Comparison of ENCODE assay signal across 1 cellular context in genomic region chr7:92695308-92696261, GRCh38.
TF ChIP-seq lines count a peak whose summit lies in the region.

No MANE protein-coding gene starts in this region.

TF ChIP-seq in HepG2, 621 proteins besides CTCF, POLR2A, EP300 and RAD21 (continued from another document and continues in another):
- TF ChIP-seq REST (IDR thresholded peaks at IDR 0.05; ENCODE audit: borderline replicate concordance in 1 of 2, low read depth in 1 of 2, low read length in 2 of 2) (peak in 1 of 2 experiments; percentile 75; a peak in 1 of 4 replicates), PRDM15 (CRISPR knock-in tag; IDR thresholded peaks at IDR 0.05) (no peak), TCF7L2 (IDR thresholded peaks at IDR 0.05; ENCODE audit: low read depth, low read length) (peak; percentile 97), ZNF883 (CRISPR knock-in tag; IDR thresholded peaks at IDR 0.05; ENCODE audit: not compliant biosample characterization) (peak; percentile 36), GABPA (IDR thresholded peaks at IDR 0.05; ENCODE audit: low read depth, low read length) (no peak), GABPA (CRISPR knock-in tag; IDR thresholded peaks at IDR 0.05; ENCODE audit: low read depth) (peak; percentile 20; the same call in 1 of the 2 replicates), MED13 (CRISPR knock-in tag; IDR thresholded peaks at IDR 0.05) (peak; percentile 96), ZBTB26 (CRISPR knock-in tag; IDR thresholded peaks at IDR 0.05; ENCODE audit: borderline replicate concordance) (peak; percentile 78), NKX3-1 (CRISPR knock-in tag; IDR thresholded peaks at IDR 0.05) (no peak), ZNF335 (CRISPR knock-in tag; IDR thresholded peaks at IDR 0.05) (peak; percentile 84), ZNF567 (CRISPR knock-in tag; IDR thresholded peaks at IDR 0.05; ENCODE audit: borderline replicate concordance) (no peak), HMG20B (CRISPR knock-in tag; conservative IDR thresholded peaks at IDR 0.05) (peak; percentile 71), GATAD2A (CRISPR knock-in tag; IDR thresholded peaks at IDR 0.05) (peak; percentile 91), MXD3 (CRISPR knock-in tag; IDR thresholded peaks at IDR 0.05) (no peak), ZBTB38 (CRISPR knock-in tag; IDR thresholded peaks at IDR 0.05) (peak; percentile 63; the same call in 1 of the 2 replicates), HES4 (CRISPR knock-in tag; IDR thresholded peaks at IDR 0.05; ENCODE audit: borderline replicate concordance) (no peak), RORA (CRISPR knock-in tag; IDR thresholded peaks at IDR 0.05) (0 out of 2 replicates have a peak, but pooled peaks have one; percentile 24), FOXO1 (CRISPR knock-in tag; IDR thresholded peaks at IDR 0.05) (peak; percentile 99), PHF20 (CRISPR knock-in tag; IDR thresholded peaks at IDR 0.05) (no peak; the same call in 1 of the 2 replicates), ZIK1 (CRISPR knock-in tag; IDR thresholded peaks at IDR 0.05; ENCODE audit: borderline replicate concordance, low read depth) (no peak), UBTF (CRISPR knock-in tag; IDR thresholded peaks at IDR 0.05) (peak; percentile 55; the same call in 1 of the 2 replicates), ZNF768 (CRISPR knock-in tag; IDR thresholded peaks at IDR 0.05) (peak; percentile 63; the same call in 1 of the 2 replicates), ZMAT3 (CRISPR knock-in tag; conservative IDR thresholded peaks at IDR 0.05) (peak; percentile 60; the same call in 1 of the 2 replicates), ZNF570 (CRISPR knock-in tag; IDR thresholded peaks at IDR 0.05; ENCODE audit: borderline replicate concordance) (no peak), YEATS4 (CRISPR knock-in tag; IDR thresholded peaks at IDR 0.05; ENCODE audit: borderline replicate concordance) (peak; percentile 81), RBM22 (optimal IDR thresholded peaks at IDR 0.05; ENCODE audit: low read length) (no peak), ZSCAN21 (CRISPR knock-in tag; IDR thresholded peaks at IDR 0.05; ENCODE audit: borderline replicate concordance) (peak; percentile 53; the same call in 1 of the 2 replicates), TMF1 (CRISPR knock-in tag; IDR thresholded peaks at IDR 0.05; ENCODE audit: low read depth) (no peak), SMARCC2 (IDR thresholded peaks at IDR 0.05) (no peak), HMGXB3 (CRISPR knock-in tag; IDR thresholded peaks at IDR 0.05; ENCODE audit: borderline replicate concordance) (peak; percentile 82), SIX1 (CRISPR knock-in tag; IDR thresholded peaks at IDR 0.05; ENCODE audit: borderline replicate concordance) (peak; percentile 93), SP4 (CRISPR knock-in tag; IDR thresholded peaks at IDR 0.05) (0 out of 2 replicates have a peak, but pooled peaks have one; percentile 33), FOXA1 (IDR thresholded peaks at IDR 0.05) (peak; percentile 42; the same call in 1 of the 2 replicates), FOXA1 (CRISPR knock-in tag; IDR thresholded peaks at IDR 0.05) (peak; percentile 93), MAZ (IDR thresholded peaks at IDR 0.05; ENCODE audit: borderline replicate concordance, low read depth, low read length) (no peak), MAZ (CRISPR knock-in tag; IDR thresholded peaks at IDR 0.05; ENCODE audit: low read depth) (peak; percentile 56; the same call in 1 of the 2 replicates), ZGPAT (CRISPR knock-in tag; IDR thresholded peaks at IDR 0.05) (peak; percentile 99), ZNF501 (CRISPR knock-in tag; IDR thresholded peaks at IDR 0.05) (peak; percentile 89)
